1 cellular context compared by ENCODE assay signal in the genomic region with DNA sequence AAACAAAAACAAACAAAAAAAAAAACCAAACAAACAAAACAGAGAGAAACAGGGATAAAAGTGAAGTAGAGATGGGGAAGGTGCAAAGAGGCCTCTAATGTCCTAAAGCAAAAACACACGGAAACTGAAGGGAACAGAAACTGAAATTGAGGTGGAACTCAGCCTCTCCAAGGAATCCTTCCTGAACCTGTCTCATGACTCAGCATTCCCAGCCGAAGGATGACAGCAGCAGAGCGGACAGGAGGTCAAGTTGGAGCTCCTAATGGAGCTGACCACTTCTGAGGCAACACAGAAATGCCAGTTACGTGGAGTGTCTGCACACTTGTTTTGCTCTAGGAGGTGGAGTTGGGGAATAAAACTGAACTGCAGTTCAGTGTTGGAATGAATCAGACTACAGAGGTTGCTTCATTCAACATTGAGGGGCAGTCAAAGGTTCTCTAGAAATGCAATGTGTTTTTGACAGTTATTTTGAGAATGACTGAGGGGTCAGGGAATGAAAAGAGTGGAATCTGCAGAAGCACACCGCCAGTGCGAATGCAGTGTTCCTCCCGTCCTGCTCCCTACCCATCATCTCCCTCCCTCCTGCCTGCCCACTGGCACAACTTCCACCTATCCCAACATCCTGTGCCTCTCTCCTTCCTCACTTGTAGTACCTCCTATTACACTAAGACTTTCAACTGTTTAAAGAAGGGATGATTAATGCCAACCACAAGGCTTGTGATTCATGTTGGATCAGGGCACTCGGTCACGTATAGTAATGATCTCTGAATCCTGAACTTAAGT.
TF ChIP-seq lines count a peak whose summit lies in the region.

No MANE protein-coding gene starts in this region.

TF ChIP-seq in IMR-90, 13 proteins besides CTCF, POLR2A, EP300 and RAD21:
- TF ChIP-seq, protein P1, sequence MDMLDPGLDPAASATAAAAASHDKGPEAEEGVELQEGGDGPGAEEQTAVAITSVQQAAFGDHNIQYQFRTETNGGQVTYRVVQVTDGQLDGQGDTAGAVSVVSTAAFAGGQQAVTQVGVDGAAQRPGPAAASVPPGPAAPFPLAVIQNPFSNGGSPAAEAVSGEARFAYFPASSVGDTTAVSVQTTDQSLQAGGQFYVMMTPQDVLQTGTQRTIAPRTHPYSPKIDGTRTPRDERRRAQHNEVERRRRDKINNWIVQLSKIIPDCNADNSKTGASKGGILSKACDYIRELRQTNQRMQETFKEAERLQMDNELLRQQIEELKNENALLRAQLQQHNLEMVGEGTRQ (IDR thresholded peaks at IDR 0.05; ENCODE audit: low read depth, low read length): no peak
- peak; percentile 67; the same call in 1 of the 2 replicates for TF ChIP-seq BHLHE40 (IDR thresholded peaks at IDR 0.05; ENCODE audit: low read depth, low read length)
- no peak for TF ChIP-seq RCOR1 (IDR thresholded peaks at IDR 0.05; ENCODE audit: insufficient replicate concordance, low read length)
- TF ChIP-seq FOS (IDR thresholded peaks at IDR 0.05; ENCODE audit: low read depth, low read length): peak; percentile 53
- TF ChIP-seq ELK1 (IDR thresholded peaks at IDR 0.05; ENCODE audit: borderline replicate concordance, low read depth, low read length): no peak
- no peak for TF ChIP-seq SMC3 (IDR thresholded peaks at IDR 0.05; ENCODE audit: low read depth, low read length)
- TF ChIP-seq MXI1 (IDR thresholded peaks at IDR 0.05; ENCODE audit: borderline replicate concordance, low read depth, low read length): no peak
- peak; percentile 92 for TF ChIP-seq MAFK (IDR thresholded peaks at IDR 0.05; ENCODE audit: low read depth, low read length)
- 0 out of 2 replicates have a peak, but pooled peaks have one; percentile 11 for TF ChIP-seq MAZ (IDR thresholded peaks at IDR 0.05; ENCODE audit: borderline replicate concordance, low read depth, low read length)
- TF ChIP-seq NFE2L2 (IDR thresholded peaks at IDR 0.05; ENCODE audit: low read depth, low read length): peak; percentile 97
- peak; percentile 85 for TF ChIP-seq CEBPB (IDR thresholded peaks at IDR 0.05; ENCODE audit: low read depth, low read length)
- no peak for TF ChIP-seq CHD1 (IDR thresholded peaks at IDR 0.05; ENCODE audit: low read depth, low read length)
- no peak for TF ChIP-seq RFX5 (IDR thresholded peaks at IDR 0.05; ENCODE audit: low read depth, low read length)
